Comparison of ENCODE assay signal across 27 cellular contexts in genomic region chr5:44981708-44982107, GRCh38.
"Had no signal": no experiment of that assay in that cellular context is flagged by ENCODE, and none has a peak within 500 bp of the region (broad histone marks: within the 10 kb centered on the region; RNA-seq: fewer than 3 reads in every experiment).

No MANE protein-coding gene starts in this region.

- H3K36me3 ChIP-seq: stomach, suprapubic skin, thoracic aorta, thyroid gland, tibial artery, tibial nerve, transverse colon, upper lobe of left lung, upper lobe of right lung, uterus, vagina had no signal

- H3K27me3 ChIP-seq: stomach, suprapubic skin, testis, thyroid gland, tibial artery, tibial nerve, transverse colon, upper lobe of left lung, upper lobe of right lung, uterus, vagina had no signal

- H3K4me1 ChIP-seq: stomach, suprapubic skin, testis, thyroid gland, tibial artery, tibial nerve, transverse colon, upper lobe of left lung, upper lobe of right lung, uterus, vagina had no signal

- H3K27ac ChIP-seq: stomach, suprapubic skin, testis, thoracic aorta, thyroid gland, tibial artery, tibial nerve, transverse colon, upper lobe of left lung, upper lobe of right lung, uterus, vagina had no signal

- ATAC-seq: stimulated activated effector memory CD8-positive, alpha-beta T cell treated with anti-CD3 and anti-CD28 coated beads, Interleukin-12 subunit alpha, Interleukin-12 subunit beta, amount 100 ng/mL, for 72 hours; stimulated activated memory B cell treated with anti-CD40 and anti-IgM and Interleukin-4, amounts not matched to agents 10 μg/mL and 1 μg/mL and 100 μg/mL, for 72 hours; stimulated activated naive B cell treated with anti-CD40 and anti-IgM and Interleukin-4, amounts not matched to agents 10 μg/mL and 1 μg/mL and 100 μg/mL, for 72 hours; stimulated activated naive CD8-positive, alpha-beta T cell treated with anti-CD3 and anti-CD28 coated beads, Interleukin-15, amount 100 ng/mL, for 72 hours; stimulated activated naive CD8-positive, alpha-beta T cell treated with anti-CD3 and anti-CD28 coated beads, Interleukin-15, Interleukin-2, amounts not matched to agents 100 U/mL and 50 U/mL, for 24 hours; upper lobe of right lung had no signal

- H3K9me3 ChIP-seq: testis, thyroid gland, uterus, vagina had no signal

- FAIRE-seq: urothelium cell line had no signal

- DNase-seq: stimulated activated CD4-positive, alpha-beta T cell treated with anti-CD3 and anti-CD28 coated beads, Interleukin-2, amount 100 ng/mL, for 48 hours; stimulated activated CD4-positive, alpha-beta T cell treated with anti-CD3 and anti-CD28 coated beads, Interleukin-4, amount 100 ng/mL, for 1 hour; stimulated activated CD4-positive, alpha-beta T cell treated with anti-CD3 and anti-CD28 coated beads, Interleukin-4, amount 100 ng/mL, for 24 hours; stimulated activated CD4-positive, alpha-beta T cell treated with anti-CD3 and anti-CD28 coated beads, Interleukin-4, amount 100 ng/mL, for 4 hours; stimulated activated CD8-positive, alpha-beta memory T cell treated with anti-CD3 and anti-CD28 coated beads, Interleukin-4, amount 100 ng/mL, for 48 hours; stimulated activated naive B cell treated with anti-CD40 and anti-IgM and Interleukin-4, amounts not matched to agents 10 μg/mL and 1 μg/mL and 100 μg/mL, for 72 hours; stimulated activated naive CD4-positive, alpha-beta T cell; stimulated activated naive CD4-positive, alpha-beta T cell treated with Interleukin-2 at 50 U/mL for 16 hours; stimulated activated naive CD8-positive, alpha-beta T cell treated with anti-CD3 and anti-CD28 coated beads, Interleukin-15, amount 100 ng/mL, for 72 hours; stimulated activated naive CD8-positive, alpha-beta T cell treated with anti-CD3 and anti-CD28 coated beads, Interleukin-15, Interleukin-2, amounts not matched to agents 100 U/mL and 50 U/mL, for 24 hours; stomach; substantia nigra; testis; thyroid gland; tibial artery; transverse colon; trophoblast cell; upper lobe of left lung; upper lobe of right lung; uterus had no signal

- H3K4me3 ChIP-seq: stomach, suprapubic skin, testis, thoracic aorta, thyroid gland, tibial artery, tibial nerve, transverse colon, upper lobe of left lung, upper lobe of right lung, uterus, vagina had no signal
